10 cellular contexts compared by ENCODE assay signal in the genomic region with DNA sequence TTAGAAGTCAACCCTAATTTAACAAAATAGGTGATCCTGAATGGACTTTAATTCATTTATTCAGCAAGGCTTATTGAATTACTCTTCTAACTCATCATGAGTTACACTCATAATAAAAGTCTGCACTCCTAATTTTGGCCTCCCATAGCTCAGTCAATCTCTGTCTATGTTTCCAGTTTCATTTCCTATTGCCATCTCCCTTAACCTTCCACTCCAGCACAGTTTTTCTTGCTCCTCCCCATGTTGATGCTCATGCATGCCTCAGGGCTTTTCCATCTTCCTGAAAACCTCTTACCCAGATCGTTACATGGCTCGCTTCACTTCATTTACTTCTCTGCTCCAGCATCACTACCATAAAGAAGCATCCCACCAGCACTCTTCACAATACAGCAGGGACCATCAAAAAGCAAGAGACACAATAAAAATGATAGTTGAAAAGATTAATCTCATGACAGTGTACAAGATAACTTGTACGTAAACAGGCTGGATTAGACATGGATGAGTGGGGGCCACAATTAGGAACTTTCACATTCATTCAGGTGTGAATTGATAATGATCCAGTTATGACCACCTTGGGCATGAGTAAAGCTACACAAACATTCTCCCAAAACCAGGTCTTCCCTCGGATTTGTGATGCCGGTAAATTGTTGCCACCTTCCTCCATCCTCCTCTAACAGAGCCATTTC.
DNase-seq lines count a peak whose midpoint lies in the region; ATAC-seq lines count a peak whose summit lies in the region.
"Had no signal": no experiment of that assay in that cellular context is flagged by ENCODE, and none has a peak within 500 bp of the region (broad histone marks: within the 10 kb centered on the region; RNA-seq: fewer than 3 reads in every experiment).

No MANE protein-coding gene starts in this region.

- H3K9me3 ChIP-seq in T-helper 17 cell (ENCODE audit: control insufficient read depth, low read length, poor library complexity, severe bottlenecking) = no peaks in the 10 kb centered on the region

- intact Hi-C loops in activated CD4-positive, alpha-beta T cell treated with anti-CD3 and anti-CD28 coated beads, Interleukin-2, amount 10 ng/mL, durations not matched to agents 24 days and 14 days (cut with micrococcal nuclease) = loop anchor here (1.0 to 2.0 kb wide), 2 partner anchors 15 to 29 kb away; no protein-coding TSS in a partner anchor

- peak overlapping the region; percentile 49 for H3K27ac Mint-ChIP-seq in activated CD4-positive, alpha-beta T cell treated with anti-CD3 and anti-CD28 coated beads, Interleukin-2, amount 10 ng/mL, durations not matched to agents 24 days and 14 days
- peak overlapping the region; percentile 78 for H3K27ac Mint-ChIP-seq in T-helper 17 cell

- peak; percentile 21 for ATAC-seq in GM21825 (IDR thresholded peaks at IDR 0.05; ENCODE audit: unreplicated experiment)
- ATAC-seq in T-helper 17 cell = peak; percentile 18
- no peak for ATAC-seq in HG02678 (IDR thresholded peaks at IDR 0.05; ENCODE audit: unreplicated experiment)
- ATAC-seq in GM18870 (IDR thresholded peaks at IDR 0.05; ENCODE audit: unreplicated experiment) = no peak

- H3K36me3 Mint-ChIP-seq in activated CD4-positive, alpha-beta T cell treated with anti-CD3 and anti-CD28 coated beads, Interleukin-2, amount 10 ng/mL, durations not matched to agents 24 days and 14 days (ENCODE audit: low read depth) = peaks cover 16% of the 10 kb centered on the region
- peaks cover 5% of the 10 kb centered on the region for H3K36me3 Mint-ChIP-seq in T-helper 17 cell (ENCODE audit: low read depth)

- no peaks in the 10 kb centered on the region for H3K27me3 Mint-ChIP-seq in activated CD4-positive, alpha-beta T cell treated with anti-CD3 and anti-CD28 coated beads, Interleukin-2, amount 10 ng/mL, durations not matched to agents 24 days and 14 days
- H3K27me3 Mint-ChIP-seq in T-helper 17 cell = no peaks in the 10 kb centered on the region

- H3K4me3 Mint-ChIP-seq in activated CD4-positive, alpha-beta T cell treated with anti-CD3 and anti-CD28 coated beads, Interleukin-2, amount 10 ng/mL, durations not matched to agents 24 days and 14 days = peak overlapping the region; percentile 15
- H3K4me3 Mint-ChIP-seq in T-helper 17 cell = peak overlapping the region; percentile 64

- H3K4me1 Mint-ChIP-seq in activated CD4-positive, alpha-beta T cell treated with anti-CD3 and anti-CD28 coated beads, Interleukin-2, amount 10 ng/mL, durations not matched to agents 24 days and 14 days = peaks cover 27% of the 10 kb centered on the region
- H3K4me1 Mint-ChIP-seq in T-helper 17 cell = peaks cover 27% of the 10 kb centered on the region

- no peaks in the 10 kb centered on the region for H3K9me3 Mint-ChIP-seq in activated CD4-positive, alpha-beta T cell treated with anti-CD3 and anti-CD28 coated beads, Interleukin-2, amount 10 ng/mL, durations not matched to agents 24 days and 14 days

- DNase-seq in activated CD4-positive, alpha-beta T cell treated with anti-CD3 and anti-CD28 coated beads, Interleukin-2, amount 10 ng/mL, durations not matched to agents 24 days and 14 days = no peak
- no peak for DNase-seq in activated CD4-positive, alpha-beta T cell treated with anti-CD3 and anti-CD28 coated beads, Interleukin-2, amount 50 U/mL, for 48 hours
- no peak for DNase-seq in T-helper 17 cell
- DNase-seq in retina = peak; percentile 9
- DNase-seq in DMS 273 (lab: John Stamatoyannopoulos, UW; ENCODE audit: unreplicated experiment) = no peak
- DNase-seq: activated gamma-delta T cell, NCI-H1048 had no signal

Comparison
In these comparisons a context has a peak if more than half of its experiments do, and no peak if none do; other contexts are left out.
1. ATAC-seq: peak in GM21825 (single experiment) and T-helper 17 cell (single experiment); none in HG02678 (single experiment) and GM18870 (single experiment).